1 cellular context compared by ENCODE assay signal in the genomic region with DNA sequence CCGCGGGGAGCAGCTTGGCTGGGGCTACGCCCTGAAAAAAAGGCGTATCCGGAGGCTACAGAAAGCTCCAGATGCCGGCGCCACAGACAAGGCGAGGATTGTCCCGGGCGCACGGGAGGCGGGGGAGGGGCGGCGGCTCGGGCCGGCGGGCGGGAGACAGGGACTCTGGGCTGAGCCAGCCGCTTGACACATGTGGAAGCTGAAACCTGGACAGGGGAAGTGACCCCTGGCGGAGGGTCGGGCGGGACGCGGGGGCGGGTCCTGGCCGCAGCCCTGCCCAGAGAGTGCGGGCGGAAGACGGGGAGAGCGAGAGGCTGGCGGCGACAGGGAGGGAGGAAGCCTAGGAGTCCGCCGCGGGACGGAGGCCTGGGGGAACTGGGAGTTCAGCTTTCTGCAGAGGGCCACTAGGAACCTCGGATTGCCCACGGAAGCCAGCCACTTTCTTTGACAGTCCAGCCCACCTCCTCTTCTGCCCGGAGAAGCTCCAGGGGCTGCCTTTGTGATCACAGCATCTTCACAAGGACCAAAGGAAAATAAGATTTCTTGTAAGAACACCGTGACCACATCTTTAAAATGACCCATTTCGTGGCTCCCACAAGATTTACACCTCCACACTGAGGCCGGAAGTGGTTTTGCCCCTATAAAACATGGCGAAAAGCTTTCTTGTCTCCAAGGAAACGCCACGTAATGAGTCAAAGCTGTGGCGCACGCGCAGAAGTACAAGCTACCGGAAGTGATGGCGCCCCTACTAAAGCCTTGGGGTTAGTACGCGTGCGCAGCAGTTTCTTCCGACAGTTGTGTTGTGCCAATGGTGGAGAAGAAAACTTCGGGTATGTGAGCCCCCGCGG.
TF ChIP-seq lines count a peak whose summit lies in the region.

A gene with protein sequence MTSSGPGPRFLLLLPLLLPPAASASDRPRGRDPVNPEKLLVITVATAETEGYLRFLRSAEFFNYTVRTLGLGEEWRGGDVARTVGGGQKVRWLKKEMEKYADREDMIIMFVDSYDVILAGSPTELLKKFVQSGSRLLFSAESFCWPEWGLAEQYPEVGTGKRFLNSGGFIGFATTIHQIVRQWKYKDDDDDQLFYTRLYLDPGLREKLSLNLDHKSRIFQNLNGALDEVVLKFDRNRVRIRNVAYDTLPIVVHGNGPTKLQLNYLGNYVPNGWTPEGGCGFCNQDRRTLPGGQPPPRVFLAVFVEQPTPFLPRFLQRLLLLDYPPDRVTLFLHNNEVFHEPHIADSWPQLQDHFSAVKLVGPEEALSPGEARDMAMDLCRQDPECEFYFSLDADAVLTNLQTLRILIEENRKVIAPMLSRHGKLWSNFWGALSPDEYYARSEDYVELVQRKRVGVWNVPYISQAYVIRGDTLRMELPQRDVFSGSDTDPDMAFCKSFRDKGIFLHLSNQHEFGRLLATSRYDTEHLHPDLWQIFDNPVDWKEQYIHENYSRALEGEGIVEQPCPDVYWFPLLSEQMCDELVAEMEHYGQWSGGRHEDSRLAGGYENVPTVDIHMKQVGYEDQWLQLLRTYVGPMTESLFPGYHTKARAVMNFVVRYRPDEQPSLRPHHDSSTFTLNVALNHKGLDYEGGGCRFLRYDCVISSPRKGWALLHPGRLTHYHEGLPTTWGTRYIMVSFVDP (minus strand): TSS at position 194 of the 848 bp plus-strand sequence. CDS start 307 bp downstream, outside the sequence.
A gene (plus strand): TSS at position 778 of the 848 bp plus-strand sequence. CDS start 31 bp downstream, at position 809.

TF ChIP-seq in HepG2, 621 proteins besides CTCF, POLR2A, EP300 and RAD21 (continued from another document and continues in another):
- TF ChIP-seq, protein P1, sequence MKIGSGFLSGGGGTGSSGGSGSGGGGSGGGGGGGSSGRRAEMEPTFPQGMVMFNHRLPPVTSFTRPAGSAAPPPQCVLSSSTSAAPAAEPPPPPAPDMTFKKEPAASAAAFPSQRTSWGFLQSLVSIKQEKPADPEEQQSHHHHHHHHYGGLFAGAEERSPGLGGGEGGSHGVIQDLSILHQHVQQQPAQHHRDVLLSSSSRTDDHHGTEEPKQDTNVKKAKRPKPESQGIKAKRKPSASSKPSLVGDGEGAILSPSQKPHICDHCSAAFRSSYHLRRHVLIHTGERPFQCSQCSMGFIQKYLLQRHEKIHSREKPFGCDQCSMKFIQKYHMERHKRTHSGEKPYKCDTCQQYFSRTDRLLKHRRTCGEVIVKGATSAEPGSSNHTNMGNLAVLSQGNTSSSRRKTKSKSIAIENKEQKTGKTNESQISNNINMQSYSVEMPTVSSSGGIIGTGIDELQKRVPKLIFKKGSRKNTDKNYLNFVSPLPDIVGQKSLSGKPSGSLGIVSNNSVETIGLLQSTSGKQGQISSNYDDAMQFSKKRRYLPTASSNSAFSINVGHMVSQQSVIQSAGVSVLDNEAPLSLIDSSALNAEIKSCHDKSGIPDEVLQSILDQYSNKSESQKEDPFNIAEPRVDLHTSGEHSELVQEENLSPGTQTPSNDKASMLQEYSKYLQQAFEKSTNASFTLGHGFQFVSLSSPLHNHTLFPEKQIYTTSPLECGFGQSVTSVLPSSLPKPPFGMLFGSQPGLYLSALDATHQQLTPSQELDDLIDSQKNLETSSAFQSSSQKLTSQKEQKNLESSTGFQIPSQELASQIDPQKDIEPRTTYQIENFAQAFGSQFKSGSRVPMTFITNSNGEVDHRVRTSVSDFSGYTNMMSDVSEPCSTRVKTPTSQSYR (CRISPR knock-in tag; IDR thresholded peaks at IDR 0.05; ENCODE audit: borderline replicate concordance) = peak; percentile 85
- peak; percentile 72 for TF ChIP-seq GATAD1 (CRISPR knock-in tag; IDR thresholded peaks at IDR 0.05)
- TF ChIP-seq RBFOX2 (IDR thresholded peaks at IDR 0.05; ENCODE audit: low read depth, low read length) = peak; percentile 85
- peak; percentile 16 for TF ChIP-seq PRPF4 (IDR thresholded peaks at IDR 0.05; ENCODE audit: low read depth, low read length, poor library complexity, severe bottlenecking)
- TF ChIP-seq, protein P2, sequence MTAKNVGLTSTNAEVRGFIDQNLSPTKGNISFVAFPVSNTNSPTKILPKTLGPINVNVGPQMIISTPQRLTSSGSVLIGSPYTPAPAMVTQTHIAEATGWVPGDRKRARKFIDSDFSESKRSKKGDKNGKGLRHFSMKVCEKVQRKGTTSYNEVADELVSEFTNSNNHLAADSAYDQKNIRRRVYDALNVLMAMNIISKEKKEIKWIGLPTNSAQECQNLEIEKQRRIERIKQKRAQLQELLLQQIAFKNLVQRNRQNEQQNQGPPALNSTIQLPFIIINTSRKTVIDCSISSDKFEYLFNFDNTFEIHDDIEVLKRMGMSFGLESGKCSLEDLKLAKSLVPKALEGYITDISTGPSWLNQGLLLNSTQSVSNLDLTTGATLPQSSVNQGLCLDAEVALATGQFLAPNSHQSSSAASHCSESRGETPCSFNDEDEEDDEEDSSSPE (CRISPR knock-in tag; IDR thresholded peaks at IDR 0.05) = peak; percentile 80
- TF ChIP-seq SMAD3 (CRISPR knock-in tag; IDR thresholded peaks at IDR 0.05) = peak; percentile 21
- TF ChIP-seq ZC3H13 (CRISPR knock-in tag; IDR thresholded peaks at IDR 0.05) = peak; percentile 37; the same call in 1 of the 2 replicates
- TF ChIP-seq, protein P3, sequence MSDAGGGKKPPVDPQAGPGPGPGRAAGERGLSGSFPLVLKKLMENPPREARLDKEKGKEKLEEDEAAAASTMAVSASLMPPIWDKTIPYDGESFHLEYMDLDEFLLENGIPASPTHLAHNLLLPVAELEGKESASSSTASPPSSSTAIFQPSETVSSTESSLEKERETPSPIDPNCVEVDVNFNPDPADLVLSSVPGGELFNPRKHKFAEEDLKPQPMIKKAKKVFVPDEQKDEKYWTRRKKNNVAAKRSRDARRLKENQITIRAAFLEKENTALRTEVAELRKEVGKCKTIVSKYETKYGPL (CRISPR knock-in tag; IDR thresholded peaks at IDR 0.05) = no peak
- TF ChIP-seq, protein P4, sequence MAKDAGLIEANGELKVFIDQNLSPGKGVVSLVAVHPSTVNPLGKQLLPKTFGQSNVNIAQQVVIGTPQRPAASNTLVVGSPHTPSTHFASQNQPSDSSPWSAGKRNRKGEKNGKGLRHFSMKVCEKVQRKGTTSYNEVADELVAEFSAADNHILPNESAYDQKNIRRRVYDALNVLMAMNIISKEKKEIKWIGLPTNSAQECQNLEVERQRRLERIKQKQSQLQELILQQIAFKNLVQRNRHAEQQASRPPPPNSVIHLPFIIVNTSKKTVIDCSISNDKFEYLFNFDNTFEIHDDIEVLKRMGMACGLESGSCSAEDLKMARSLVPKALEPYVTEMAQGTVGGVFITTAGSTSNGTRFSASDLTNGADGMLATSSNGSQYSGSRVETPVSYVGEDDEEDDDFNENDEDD (CRISPR knock-in tag; IDR thresholded peaks at IDR 0.05; ENCODE audit: borderline replicate concordance) = peak; percentile 75; the same call in 1 of the 2 replicates
- peak; percentile 16; the same call in 1 of the 2 replicates for TF ChIP-seq STAG1 (CRISPR knock-in tag; IDR thresholded peaks at IDR 0.05)
- peak; percentile 38; the same call in 1 of the 2 replicates for TF ChIP-seq FOXJ3 (CRISPR knock-in tag; IDR thresholded peaks at IDR 0.05; ENCODE audit: borderline replicate concordance)
- peak; percentile 31; the same call in 1 of the 2 replicates for TF ChIP-seq HNF4G (IDR thresholded peaks at IDR 0.05; ENCODE audit: borderline replicate concordance, low read depth, low read length)
- TF ChIP-seq HNF4G (CRISPR knock-in tag; IDR thresholded peaks at IDR 0.05; ENCODE audit: borderline replicate concordance, low read depth) = peak; percentile 66; the same call in 1 of the 2 replicates
- peak; percentile 53; the same call in 1 of the 2 replicates for TF ChIP-seq ZNF788 (CRISPR knock-in tag; IDR thresholded peaks at IDR 0.05; ENCODE audit: borderline replicate concordance)
- TF ChIP-seq MXI1 (IDR thresholded peaks at IDR 0.05; ENCODE audit: borderline replicate concordance, low read depth, low read length) = peak; percentile 92
- TF ChIP-seq, protein P5, sequence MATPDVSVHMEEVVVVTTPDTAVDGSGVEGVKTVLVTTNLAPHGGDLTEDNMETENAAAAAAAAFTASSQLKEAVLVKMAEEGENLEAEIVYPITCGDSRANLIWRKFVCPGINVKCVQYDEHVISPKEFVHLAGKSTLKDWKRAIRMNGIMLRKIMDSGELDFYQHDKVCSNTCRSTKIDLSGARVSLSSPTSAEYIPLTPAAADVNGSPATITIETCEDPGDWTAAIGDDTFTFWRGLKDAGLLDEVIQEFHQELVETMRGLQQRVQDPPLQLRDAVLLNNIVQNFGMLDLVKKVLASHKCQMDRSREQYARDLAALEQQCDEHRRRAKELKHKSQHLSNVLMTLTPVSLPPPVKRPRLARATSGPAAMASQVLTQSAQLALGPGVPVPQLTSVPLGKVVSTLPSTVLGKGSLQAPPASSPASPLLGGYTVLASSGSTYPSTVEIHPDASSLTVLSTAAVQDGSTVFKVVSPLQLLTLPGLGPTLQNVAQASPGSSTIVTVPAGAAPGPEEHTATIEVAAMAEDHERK (CRISPR knock-in tag; IDR thresholded peaks at IDR 0.05; ENCODE audit: low read depth) = 0 out of 2 replicates have a peak, but pooled peaks have one; percentile 29
- TF ChIP-seq TOE1 (CRISPR knock-in tag; IDR thresholded peaks at IDR 0.05) = no peak
- TF ChIP-seq, protein P6, sequence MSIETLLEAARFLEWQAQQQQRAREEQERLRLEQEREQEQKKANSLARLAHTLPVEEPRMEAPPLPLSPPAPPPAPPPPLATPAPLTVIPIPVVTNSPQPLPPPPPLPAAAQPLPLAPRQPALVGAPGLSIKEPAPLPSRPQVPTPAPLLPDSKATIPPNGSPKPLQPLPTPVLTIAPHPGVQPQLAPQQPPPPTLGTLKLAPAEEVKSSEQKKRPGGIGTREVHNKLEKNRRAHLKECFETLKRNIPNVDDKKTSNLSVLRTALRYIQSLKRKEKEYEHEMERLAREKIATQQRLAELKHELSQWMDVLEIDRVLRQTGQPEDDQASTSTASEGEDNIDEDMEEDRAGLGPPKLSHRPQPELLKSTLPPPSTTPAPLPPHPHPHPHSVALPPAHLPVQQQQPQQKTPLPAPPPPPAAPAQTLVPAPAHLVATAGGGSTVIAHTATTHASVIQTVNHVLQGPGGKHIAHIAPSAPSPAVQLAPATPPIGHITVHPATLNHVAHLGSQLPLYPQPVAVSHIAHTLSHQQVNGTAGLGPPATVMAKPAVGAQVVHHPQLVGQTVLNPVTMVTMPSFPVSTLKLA (IDR thresholded peaks at IDR 0.05) = peak; percentile 15
- TF ChIP-seq ZNF121 (CRISPR knock-in tag; IDR thresholded peaks at IDR 0.05) = peak; percentile 68; the same call in 1 of the 2 replicates
- TF ChIP-seq ZNF143 (CRISPR knock-in tag; IDR thresholded peaks at IDR 0.05) = peak; percentile 42
- TF ChIP-seq, protein P7, sequence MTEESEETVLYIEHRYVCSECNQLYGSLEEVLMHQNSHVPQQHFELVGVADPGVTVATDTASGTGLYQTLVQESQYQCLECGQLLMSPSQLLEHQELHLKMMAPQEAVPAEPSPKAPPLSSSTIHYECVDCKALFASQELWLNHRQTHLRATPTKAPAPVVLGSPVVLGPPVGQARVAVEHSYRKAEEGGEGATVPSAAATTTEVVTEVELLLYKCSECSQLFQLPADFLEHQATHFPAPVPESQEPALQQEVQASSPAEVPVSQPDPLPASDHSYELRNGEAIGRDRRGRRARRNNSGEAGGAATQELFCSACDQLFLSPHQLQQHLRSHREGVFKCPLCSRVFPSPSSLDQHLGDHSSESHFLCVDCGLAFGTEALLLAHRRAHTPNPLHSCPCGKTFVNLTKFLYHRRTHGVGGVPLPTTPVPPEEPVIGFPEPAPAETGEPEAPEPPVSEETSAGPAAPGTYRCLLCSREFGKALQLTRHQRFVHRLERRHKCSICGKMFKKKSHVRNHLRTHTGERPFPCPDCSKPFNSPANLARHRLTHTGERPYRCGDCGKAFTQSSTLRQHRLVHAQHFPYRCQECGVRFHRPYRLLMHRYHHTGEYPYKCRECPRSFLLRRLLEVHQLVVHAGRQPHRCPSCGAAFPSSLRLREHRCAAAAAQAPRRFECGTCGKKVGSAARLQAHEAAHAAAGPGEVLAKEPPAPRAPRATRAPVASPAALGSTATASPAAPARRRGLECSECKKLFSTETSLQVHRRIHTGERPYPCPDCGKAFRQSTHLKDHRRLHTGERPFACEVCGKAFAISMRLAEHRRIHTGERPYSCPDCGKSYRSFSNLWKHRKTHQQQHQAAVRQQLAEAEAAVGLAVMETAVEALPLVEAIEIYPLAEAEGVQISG (CRISPR knock-in tag; IDR thresholded peaks at IDR 0.05) = peak; percentile 92
- TF ChIP-seq, protein P8, sequence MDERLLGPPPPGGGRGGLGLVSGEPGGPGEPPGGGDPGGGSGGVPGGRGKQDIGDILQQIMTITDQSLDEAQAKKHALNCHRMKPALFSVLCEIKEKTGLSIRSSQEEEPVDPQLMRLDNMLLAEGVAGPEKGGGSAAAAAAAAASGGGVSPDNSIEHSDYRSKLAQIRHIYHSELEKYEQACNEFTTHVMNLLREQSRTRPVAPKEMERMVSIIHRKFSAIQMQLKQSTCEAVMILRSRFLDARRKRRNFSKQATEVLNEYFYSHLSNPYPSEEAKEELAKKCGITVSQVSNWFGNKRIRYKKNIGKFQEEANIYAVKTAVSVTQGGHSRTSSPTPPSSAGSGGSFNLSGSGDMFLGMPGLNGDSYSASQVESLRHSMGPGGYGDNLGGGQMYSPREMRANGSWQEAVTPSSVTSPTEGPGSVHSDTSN (CRISPR knock-in tag; IDR thresholded peaks at IDR 0.05) = no peak
- peak; percentile 74; the same call in 1 of the 2 replicates for TF ChIP-seq ZFY (CRISPR knock-in tag; IDR thresholded peaks at IDR 0.05)
- peak; percentile 11; the same call in 1 of the 2 replicates for TF ChIP-seq SAFB2 (CRISPR knock-in tag; IDR thresholded peaks at IDR 0.05; ENCODE audit: borderline replicate concordance, low read depth)
- peak; percentile 75 for TF ChIP-seq RBM39 (IDR thresholded peaks at IDR 0.05; ENCODE audit: low read depth, low read length, poor library complexity, severe bottlenecking)
- TF ChIP-seq, protein P9, sequence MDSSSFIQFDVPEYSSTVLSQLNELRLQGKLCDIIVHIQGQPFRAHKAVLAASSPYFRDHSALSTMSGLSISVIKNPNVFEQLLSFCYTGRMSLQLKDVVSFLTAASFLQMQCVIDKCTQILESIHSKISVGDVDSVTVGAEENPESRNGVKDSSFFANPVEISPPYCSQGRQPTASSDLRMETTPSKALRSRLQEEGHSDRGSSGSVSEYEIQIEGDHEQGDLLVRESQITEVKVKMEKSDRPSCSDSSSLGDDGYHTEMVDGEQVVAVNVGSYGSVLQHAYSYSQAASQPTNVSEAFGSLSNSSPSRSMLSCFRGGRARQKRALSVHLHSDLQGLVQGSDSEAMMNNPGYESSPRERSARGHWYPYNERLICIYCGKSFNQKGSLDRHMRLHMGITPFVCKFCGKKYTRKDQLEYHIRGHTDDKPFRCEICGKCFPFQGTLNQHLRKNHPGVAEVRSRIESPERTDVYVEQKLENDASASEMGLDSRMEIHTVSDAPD (CRISPR knock-in tag; IDR thresholded peaks at IDR 0.05) = 0 out of 2 replicates have a peak, but pooled peaks have one; percentile 19
- TF ChIP-seq FOSL2 (CRISPR knock-in tag; IDR thresholded peaks at IDR 0.05) = peak; percentile 39; the same call in 1 of the 2 replicates
- peak; percentile 32; the same call in 1 of the 2 replicates for TF ChIP-seq FOXK1 (CRISPR knock-in tag; IDR thresholded peaks at IDR 0.05; ENCODE audit: borderline replicate concordance, low read depth)
- TF ChIP-seq, protein P10, sequence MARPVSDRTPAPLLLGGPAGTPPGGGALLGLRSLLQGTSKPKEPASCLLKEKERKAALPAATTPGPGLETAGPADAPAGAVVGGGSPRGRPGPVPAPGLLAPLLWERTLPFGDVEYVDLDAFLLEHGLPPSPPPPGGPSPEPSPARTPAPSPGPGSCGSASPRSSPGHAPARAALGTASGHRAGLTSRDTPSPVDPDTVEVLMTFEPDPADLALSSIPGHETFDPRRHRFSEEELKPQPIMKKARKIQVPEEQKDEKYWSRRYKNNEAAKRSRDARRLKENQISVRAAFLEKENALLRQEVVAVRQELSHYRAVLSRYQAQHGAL (CRISPR knock-in tag; IDR thresholded peaks at IDR 0.05; ENCODE audit: not compliant biosample characterization) = no peak
- TF ChIP-seq MAZ (IDR thresholded peaks at IDR 0.05; ENCODE audit: borderline replicate concordance, low read depth, low read length) = 0 out of 2 replicates have a peak, but pooled peaks have one; percentile 37
- TF ChIP-seq MAZ (CRISPR knock-in tag; IDR thresholded peaks at IDR 0.05; ENCODE audit: low read depth) = peak; percentile 62; the same call in 1 of the 2 replicates
- TF ChIP-seq ZSCAN31 (CRISPR knock-in tag; IDR thresholded peaks at IDR 0.05; ENCODE audit: low read depth) = peak; percentile 9; the same call in 1 of the 2 replicates
